In genomic region chr1:163410073-163410522, GRCh38 we compare ENCODE assay signal across 8 cellular contexts.
A peak's percentile ranks its signal among the peaks of the same experiment; 100 is the strongest.
DNase-seq lines count a peak whose midpoint lies in the region; ATAC-seq and TF ChIP-seq lines count a peak whose summit lies in the region.

No MANE protein-coding gene starts in this region.

- H3F3A ChIP-seq in OCI-LY1 (ENCODE audit: insufficient read depth, low read length): no peaks in the 10 kb centered on the region

- no peak overlapping the region for H3K4me3 ChIP-seq in OCI-LY1 (ENCODE audit: low read depth, low read length, poor library complexity, severe bottlenecking)
- H3K4me3 ChIP-seq in brain microvascular endothelial cell (ENCODE audit: low read depth, low read length): no peak overlapping the region

- H3K79me2 ChIP-seq in OCI-LY1 (ENCODE audit: insufficient read depth, low read length): no peaks in the 10 kb centered on the region

- no peaks in the 10 kb centered on the region for H3K9me3 ChIP-seq in OCI-LY1 (ENCODE audit: low read length)

- TF ChIP-seq CTCF in OCI-LY1 (IDR thresholded peaks at IDR 0.05; ENCODE audit: low read length) (peak; percentile 87), brain microvascular endothelial cell (IDR thresholded peaks at IDR 0.05; ENCODE audit: low read depth, low read length, missing control alignments) (peak; percentile 80)

- H3K36me3 ChIP-seq in OCI-LY1 (ENCODE audit: insufficient read depth, low read length) (no peaks in the 10 kb centered on the region), brain microvascular endothelial cell (replicated peaks) (no peaks in the 10 kb centered on the region)

- H3K27ac ChIP-seq in OCI-LY1 (ENCODE audit: low read depth, low read length, poor library complexity, severe bottlenecking) (peak overlapping the region; percentile 89), brain microvascular endothelial cell (no peak overlapping the region)

- H3K27me3 ChIP-seq in OCI-LY1 (ENCODE audit: insufficient read depth, low read length) (no peaks in the 10 kb centered on the region), brain microvascular endothelial cell (replicated peaks) (no peaks in the 10 kb centered on the region)

- ATAC-seq in left lobe of liver (peak; percentile 74), HG03520 (IDR thresholded peaks at IDR 0.05; ENCODE audit: unreplicated experiment) (no peak)

- H4K20me1 ChIP-seq in OCI-LY1 (ENCODE audit: insufficient read depth, low read length): no peaks in the 10 kb centered on the region

- in situ Hi-C loops in brain microvascular endothelial cell (cut with HindIII; ENCODE audit: low pct_ligation_motif_present, low sequenced_read_pairs): no loop called here

- H3K9me2 ChIP-seq in OCI-LY1 (ENCODE audit: low read depth, low read length): no peaks in the 10 kb centered on the region

- peak; percentile 47 for DNase-seq in activated CD4-positive, alpha-beta T cell treated with anti-CD3 and anti-CD28 coated beads for 48 hours
- no peak for DNase-seq in activated CD4-positive, alpha-beta T cell treated with anti-CD3 and anti-CD28 coated beads, Interleukin-2, amount 50 U/mL, for 4 hours
- DNase-seq in KG1 (lab: John Stamatoyannopoulos, UW) (peak; percentile 8), brain microvascular endothelial cell (peak; percentile 56), left lobe of liver (ENCODE audit: low spot score) (no peak)
- peak; percentile 4 to 19 for DNase-seq in stimulated activated CD8-positive, alpha-beta memory T cell treated with anti-CD3 and anti-CD28 coated beads, Interleukin-2, amount 100 ng/mL, for 48 hours (ENCODE audit: low read depth in 2 of 2)

- peak overlapping the region; percentile 24; the same call in 1 of the 2 replicates for H3K9ac ChIP-seq in OCI-LY1 (ENCODE audit: low read length)

- peaks cover 61% of the 10 kb centered on the region for H3K4me1 ChIP-seq in OCI-LY1 (ENCODE audit: insufficient read depth, low read length, severe bottlenecking)

- peak overlapping the region; percentile 31 for H3K4me2 ChIP-seq in OCI-LY1 (ENCODE audit: low read length)

- H2AFZ ChIP-seq in OCI-LY1 (ENCODE audit: low read length): peak overlapping the region; percentile 3; the same call in 1 of the 2 replicates

Comparison
In these comparisons a context has a peak if more than half of its experiments do, and no peak if none do; other contexts are left out.
1. DNase-seq: peak in activated CD4-positive, alpha-beta T cell treated with anti-CD3 and anti-CD28 coated beads for 48 hours (single experiment), KG1 (single experiment), brain microvascular endothelial cell (single experiment) and stimulated activated CD8-positive, alpha-beta memory T cell treated with anti-CD3 and anti-CD28 coated beads, Interleukin-2, amount 100 ng/mL, for 48 hours (2 of 2); none in activated CD4-positive, alpha-beta T cell treated with anti-CD3 and anti-CD28 coated beads, Interleukin-2, amount 50 U/mL, for 4 hours (0 of 2) and left lobe of liver (single experiment).